Comparison of ENCODE assay signal across 8 cellular contexts in genomic region chr12:27523642-27524488, GRCh38. TPM values are rescaled to one million over a fixed set of nuclear protein-coding genes. Genes with fewer than 3 reads are reported as not detected.
DNase-seq lines count a peak whose midpoint lies in the region; ATAC-seq, FAIRE-seq and TF ChIP-seq lines count a peak whose summit lies in the region.

Gene PPFIBP1, plus strand, starts transcription at chr12:27524206. Its CDS starts 109,191 bp downstream, at chr12:27633397.

- BruUV-seq in HepG2 (replicated peaks; lab: Mats Ljungman, UMichigan): TSS peak; percentile 95

- POLR2A ChIA-PET in HepG2 (lab: Yijun Ruan, JAX): interaction anchor here (0.6 to 2.9 kb wide), 15 partner anchors 9 to 1111 kb away, joined by 3 to 65 read pairs (median 4); no protein-coding TSS in a partner anchor

- H3K9me3 ChIP-seq in HepG2 (ENCODE audit: low read length): no peaks in the 10 kb centered on the region

- 2% methylated on average over 24 of the region's 41 CpGs for WGBS in HepG2 (ENCODE audit: low lambda C conversion rate)

- no peaks in the 10 kb centered on the region for H3K36me3 ChIP-seq in HepG2 (replicated peaks in 1 of 2; ENCODE audit: control insufficient read depth in 1 of 2, insufficient read depth in 2 of 2, low read length in 2 of 2)

- peak within 1 kb of the TSS; percentile 65 for H2AFZ ChIP-seq in HepG2 (ENCODE audit: low read length)

- H3K4me2 ChIP-seq in HepG2 (ENCODE audit: low read depth, low read length): peak within 1 kb of the TSS; percentile 93

- H3K27ac ChIP-seq in HepG2 (ENCODE audit: extremely low read length, insufficient read depth, low read length): peak within 1 kb of the TSS; percentile 82

- no peaks in the 10 kb centered on the region; a peak in 1 of 5 replicates for H3K27me3 ChIP-seq in HepG2 (ENCODE audit: control insufficient read depth in 1 of 2, insufficient read depth in 2 of 2, low read length in 2 of 2)

- peak; percentile 80 for FAIRE-seq in HepG2 (lab: Jason Lieb, UNC)

- peaks cover 33% of the 10 kb centered on the region for H3K4me1 ChIP-seq in HepG2 (ENCODE audit: insufficient read depth, low read length)

- no peak for TF ChIP-seq EP300 in HepG2 (IDR thresholded peaks at IDR 0.05; ENCODE audit: low read depth in 2 of 2, low read length in 2 of 2)
- no peak for TF ChIP-seq EP300 in HepG2 (CRISPR knock-in tag; IDR thresholded peaks at IDR 0.05; ENCODE audit: borderline replicate concordance)

- peak within 1 kb of the TSS; percentile 74 to 97 (median 93) for H3K4me3 ChIP-seq in HepG2 (replicated peaks in 1 of 3; ENCODE audit: insufficient read depth in 1 of 3, low read depth in 2 of 3, low read length in 3 of 3)

- H4K20me1 ChIP-seq in HepG2 (ENCODE audit: insufficient read depth, low read length): no peaks in the 10 kb centered on the region

- TF ChIP-seq POLR2A in HepG2 (IDR thresholded peaks at IDR 0.05; ENCODE audit: insufficient read depth in 1 of 2, low read depth in 2 of 2, low read length in 2 of 2): peak; percentile 89 to 92

- ATAC-seq in GM19395 (IDR thresholded peaks at IDR 0.05; ENCODE audit: unreplicated experiment) (peak; percentile 97), HG03565 (IDR thresholded peaks at IDR 0.05; ENCODE audit: unreplicated experiment) (peak; percentile 84), HepG2 (peak; percentile 99)

- DNase-seq in CD1c-positive myeloid dendritic cell (ENCODE audit: extremely low spot score) (peak; percentile 98), NCI-H82 (lab: John Stamatoyannopoulos, UW) (peak; percentile 99), dermis blood vessel endothelial cell (peak; percentile 98), HepG2 (ENCODE audit: low spot score) (peak; percentile 96)
- peak; percentile 100 for DNase-seq in activated CD4-positive, alpha-beta T cell treated with anti-CD3 and anti-CD28 coated beads, Interleukin-2, amount 50 U/mL, for 48 hours
- DNase-seq in stimulated activated CD4-positive, alpha-beta T cell treated with anti-CD3 and anti-CD28 coated beads, Interleukin-4, amount 100 ng/mL, for 1 hour: peak; percentile 99

- intact Hi-C loops in HepG2 (cut with micrococcal nuclease; ENCODE audit: unreplicated experiment): loop anchor here (1.0 to 10.0 kb wide), 3 partner anchors 25 to 181 kb away; no protein-coding TSS in a partner anchor

- in situ Hi-C loops in HepG2 (cut with HindIII; ENCODE audit: extremely low pct_ligation_motif_present, low pct_unique_long_range_greater_than_20kb): no loop called here

- H3K9ac ChIP-seq in HepG2 (ENCODE audit: insufficient read depth, low read depth, low read length): peak within 1 kb of the TSS; percentile 89

- peak; percentile 54 for TF ChIP-seq RAD21 in HepG2 (CRISPR knock-in tag; IDR thresholded peaks at IDR 0.05)

- CTCF ChIA-PET in HepG2 (lab: Yijun Ruan, JAX; ENCODE audit: low intra/inter-chr PET ratio, low total read pairs): no interaction called here

- peaks cover 34% of the 10 kb centered on the region for H3K79me2 ChIP-seq in HepG2 (ENCODE audit: insufficient read depth, low read length)

- TF ChIP-seq CTCF in HepG2 (CRISPR knock-in tag; IDR thresholded peaks at IDR 0.05): peak; percentile 48

TF ChIP-seq in HepG2, 621 proteins besides CTCF, POLR2A, EP300 and RAD21 (continues in another document):
- peak; percentile 67; the same call in 1 of the 2 replicates for TF ChIP-seq RBFOX2 (IDR thresholded peaks at IDR 0.05; ENCODE audit: low read depth, low read length)
- TF ChIP-seq ZSCAN31 (CRISPR knock-in tag; IDR thresholded peaks at IDR 0.05; ENCODE audit: low read depth): peak; percentile 56
- TF ChIP-seq MEF2D (CRISPR knock-in tag; IDR thresholded peaks at IDR 0.05): peak; percentile 35; the same call in 1 of the 2 replicates
- 0 out of 2 replicates have a peak, but pooled peaks have one; percentile 25 for TF ChIP-seq JUN (CRISPR knock-in tag; IDR thresholded peaks at IDR 0.05)
- peak; percentile 72 for TF ChIP-seq ZNF7 (CRISPR knock-in tag; IDR thresholded peaks at IDR 0.05)
- TF ChIP-seq NFIC (IDR thresholded peaks at IDR 0.05; ENCODE audit: low read length): peak; percentile 29; the same call in 1 of the 2 replicates
- no peak for TF ChIP-seq NONO (IDR thresholded peaks at IDR 0.05)
- TF ChIP-seq NONO (CRISPR knock-in tag; conservative IDR thresholded peaks at IDR 0.05): peak; percentile 73
- TF ChIP-seq SRY (CRISPR knock-in tag; IDR thresholded peaks at IDR 0.05): no peak
- TF ChIP-seq ZNF572 (CRISPR knock-in tag; IDR thresholded peaks at IDR 0.05): peak; percentile 74; the same call in 1 of the 2 replicates
- TF ChIP-seq SOX5 (CRISPR knock-in tag; IDR thresholded peaks at IDR 0.05; ENCODE audit: borderline replicate concordance): peak; percentile 18; the same call in 1 of the 2 replicates
- TF ChIP-seq ELF4 (CRISPR knock-in tag; IDR thresholded peaks at IDR 0.05; ENCODE audit: borderline replicate concordance): peak; percentile 44; the same call in 1 of the 2 replicates
- 0 out of 2 replicates have a peak, but pooled peaks have one; percentile 20 for TF ChIP-seq POGZ (CRISPR knock-in tag; IDR thresholded peaks at IDR 0.05)
- peak; percentile 5; the same call in 1 of the 2 replicates for TF ChIP-seq ARID5B (CRISPR knock-in tag; IDR thresholded peaks at IDR 0.05)
- TF ChIP-seq ZNF12 (CRISPR knock-in tag; IDR thresholded peaks at IDR 0.05): no peak
- peak; percentile 47 for TF ChIP-seq AGO1 (IDR thresholded peaks at IDR 0.05; ENCODE audit: low read depth, low read length, poor library complexity, severe bottlenecking)
- 0 out of 2 replicates have a peak, but pooled peaks have one; percentile 42 for TF ChIP-seq ZNF772 (CRISPR knock-in tag; IDR thresholded peaks at IDR 0.05)
- TF ChIP-seq SIN3A (IDR thresholded peaks at IDR 0.05; ENCODE audit: borderline replicate concordance, low read depth, low read length): peak; percentile 58; the same call in 1 of the 2 replicates

RNA-seq across cellular contexts. Expression of gene PPFIBP1, which starts in this region (rescaled TPM):
- total RNA-seq in dermis blood vessel endothelial cell: 354 and 576 TPM in 2 replicates
- total RNA-seq in HepG2 (2016; rRNA removed; fragmentation: Illumina TruSeq; extraction: Trizol): 21.8 and 32.0 TPM in 2 replicates
- 6.2 and 6.4 TPM in 2 replicates for total RNA-seq in HepG2 (2016; cell fraction: cytosol; rRNA removed; fragmentation: Illumina TruSeq; extraction: Trizol; ENCODE audit: low read depth)
- total RNA-seq in HepG2 (2016; cell fraction: insoluble cytoplasmic fraction; rRNA removed; fragmentation: Illumina TruSeq; extraction: Trizol): 21.0 and 26.5 TPM in 2 replicates
- 8.1 and 10.1 TPM in 2 replicates for total RNA-seq in HepG2 (2016; cell fraction: membrane; rRNA removed; fragmentation: Illumina TruSeq; extraction: Trizol)
- 35.3 and 36.6 TPM in 2 replicates for total RNA-seq in HepG2 (2016; cell fraction: nucleus; rRNA removed; fragmentation: Illumina TruSeq; extraction: Trizol)
- 16.2 and 19.6 TPM in 2 replicates for polyA plus RNA-seq in HepG2 (2011; rRNA removed)
- polyA plus RNA-seq in HepG2 (2011; cell fraction: cytosol; rRNA removed): 6.6 and 10.3 TPM in 2 replicates
- 19.9 and 28.8 TPM in 2 replicates for polyA plus RNA-seq in HepG2 (2011; cell fraction: nucleus; rRNA removed)
- polyA plus RNA-seq in HepG2 (2012): 14.4 and 17.5 TPM in 2 replicates
- 0.42 and 0.76 TPM in 2 replicates for polyA plus RNA-seq in HepG2 (2016; cell fraction: cytosol; fragmentation: Illumina TruSeq; extraction: Trizol; ENCODE audit: low read depth)
- polyA plus RNA-seq in HepG2 (2016; cell fraction: insoluble cytoplasmic fraction; fragmentation: Illumina TruSeq; extraction: Trizol; ENCODE audit: low read depth): 13.2 and 13.8 TPM in 2 replicates
- 1.9 and 2.3 TPM in 2 replicates for polyA plus RNA-seq in HepG2 (2016; cell fraction: membrane; fragmentation: Illumina TruSeq; extraction: Trizol; ENCODE audit: low read depth)
- polyA plus RNA-seq in HepG2 (2016; cell fraction: nucleus; fragmentation: Illumina TruSeq; extraction: Trizol; ENCODE audit: insufficient read depth, low read depth): 21.9 and 25.0 TPM in 2 replicates
- polyA minus RNA-seq in HepG2 (2011; rRNA and poly(A)+ RNA removed; ENCODE audit: low replicate concordance): 18.5 and 40.1 TPM in 2 replicates
- 15.6 and 16.2 TPM in 2 replicates for polyA minus RNA-seq in HepG2 (2011; cell fraction: cytosol; rRNA and poly(A)+ RNA removed)
- polyA minus RNA-seq in HepG2 (2011; cell fraction: nucleus; rRNA and poly(A)+ RNA removed): 89.9 and 122 TPM in 2 replicates

Comparison
In these comparisons a context has a peak if more than half of its experiments do, and no peak if none do; other contexts are left out.
1. Peak in every context shown above with its lines: DNase-seq, ATAC-seq, H3K4me3 ChIP-seq and H3K27ac ChIP-seq.